In the genomic region with DNA sequence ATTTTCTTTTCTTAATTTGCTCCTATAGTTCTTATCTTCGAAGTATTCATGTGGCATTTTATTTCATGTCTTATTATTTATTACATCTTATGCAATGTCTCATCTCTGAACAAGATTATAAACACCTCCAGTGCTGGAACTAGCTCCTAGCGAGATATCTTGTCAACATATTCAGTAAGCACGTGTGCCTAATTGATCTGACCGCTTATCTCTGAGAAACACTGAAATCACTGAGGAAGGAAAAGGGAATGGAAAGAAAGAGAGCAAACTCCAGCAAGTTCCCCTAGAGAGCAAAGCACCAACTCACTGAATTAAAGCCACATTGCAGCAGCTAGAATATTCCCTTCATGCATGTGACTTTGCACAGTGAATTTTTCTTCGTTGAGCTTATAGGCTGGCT, we compare ENCODE assay signal across 19 cellular contexts.
DNase-seq lines count a peak whose midpoint lies in the region; ATAC-seq, FAIRE-seq and TF ChIP-seq lines count a peak whose summit lies in the region.
"Had no signal": no experiment of that assay in that cellular context is flagged by ENCODE, and none has a peak within 500 bp of the region (broad histone marks: within the 10 kb centered on the region; RNA-seq: fewer than 3 reads in every experiment).

No MANE protein-coding gene starts in this region.

- peaks cover 3% of the 10 kb centered on the region; the same call in 2 of the 3 replicates for H3K9me3 ChIP-seq in GM12878 (replicated peaks; ENCODE audit: control insufficient read depth, insufficient read depth, low read length)
- H3K9me3 ChIP-seq: tibial artery had no signal

- H3K36me3 ChIP-seq in GM12878 (ENCODE audit: control insufficient read depth in 2 of 2, insufficient read depth in 2 of 2, low read length in 1 of 2) = no peaks in the 10 kb centered on the region
- H3K36me3 ChIP-seq: right atrium auricular region, tibial artery had no signal

- WGBS in GM12878 (ENCODE audit: insufficient coverage, insufficient replicate concordance, low lambda C conversion rate, missing lambda C conversion rate) = 62% methylated on average over 5 of the region's 5 CpGs

- no peaks in the 10 kb centered on the region for H3K79me2 ChIP-seq in GM12878 (ENCODE audit: control insufficient read depth, insufficient read depth, low read length)

- peak; percentile 11 for ATAC-seq in GM12878
- no peak for ATAC-seq in foreskin keratinocyte
- no peak for ATAC-seq in GM21367 (IDR thresholded peaks at IDR 0.05; ENCODE audit: unreplicated experiment)

- peaks cover 47% of the 10 kb centered on the region for H3K36me3 Mint-ChIP-seq in activated naive CD4-positive, alpha-beta T cell treated with anti-CD3 and anti-CD28 coated beads, Interleukin-2, amount 10 ng/mL, durations not matched to agents 7 days and 5 days
- H3K36me3 Mint-ChIP-seq in progenitor cell of endocrine pancreas (ENCODE audit: insufficient read depth) = peaks cover 27% of the 10 kb centered on the region

- TF ChIP-seq RAD21 in GM12878 (IDR thresholded peaks at IDR 0.05; ENCODE audit: insufficient read depth, low read depth, low read length) = no peak

- no TSS peak for BruUV-seq in GM12878 (replicated peaks; lab: Mats Ljungman, UMichigan)

- H3K27ac ChIP-seq in GM12878 (ENCODE audit: control insufficient read depth, insufficient read depth) (no peak overlapping the region), foreskin keratinocyte (no peak overlapping the region)
- H3K27ac ChIP-seq: right atrium auricular region had no signal

- H3K4me3 Mint-ChIP-seq in activated naive CD4-positive, alpha-beta T cell treated with anti-CD3 and anti-CD28 coated beads, Interleukin-2, amount 10 ng/mL, durations not matched to agents 7 days and 5 days = no peak overlapping the region
- no peak overlapping the region for H3K4me3 Mint-ChIP-seq in progenitor cell of endocrine pancreas (ENCODE audit: low read depth)

- intact Hi-C loops in GM12878 (cut with micrococcal nuclease; ENCODE audit: unreplicated experiment) = no loop called here

- H3K4me1 Mint-ChIP-seq in activated naive CD4-positive, alpha-beta T cell treated with anti-CD3 and anti-CD28 coated beads, Interleukin-2, amount 10 ng/mL, durations not matched to agents 7 days and 5 days = peaks cover 40% of the 10 kb centered on the region
- peaks cover 13% of the 10 kb centered on the region for H3K4me1 Mint-ChIP-seq in progenitor cell of endocrine pancreas (ENCODE audit: low read depth)

- H3K4me3 ChIP-seq in GM12878 = no peak overlapping the region
- H3K4me3 ChIP-seq: right atrium auricular region, tibial artery had no signal

- no peak overlapping the region for H2AFZ ChIP-seq in GM12878 (ENCODE audit: control insufficient read depth, low read depth, low read length)

- no peak for TF ChIP-seq CTCF in GM12878 (IDR thresholded peaks at IDR 0.05 in 2 of 3, conservative IDR thresholded peaks at IDR 0.05 in 1 of 3; ENCODE audit: control insufficient read depth in 2 of 3, extremely low read depth in 1 of 3, insufficient read depth in 1 of 3, low read depth in 3 of 3, low read length in 3 of 3)
- TF ChIP-seq CTCF in progenitor cell of endocrine pancreas (IDR thresholded peaks at IDR 0.05; ENCODE audit: unreplicated experiment) = no peak
- TF ChIP-seq CTCF in foreskin keratinocyte (conservative IDR thresholded peaks at IDR 0.05) = no peak

- RAD21 ChIA-PET in GM12878 (lab: Charles Lee; ENCODE audit: unreplicated experiment) = interaction anchor here (0.8 kb wide), 1 partner anchor 330 kb away, joined by 3 read pairs; a partner anchor contains a TSS

- H3K4me2 ChIP-seq in GM12878 (ENCODE audit: control insufficient read depth, insufficient read depth) = 0 out of 2 replicates have a peak overlapping the region, but pooled peaks have one; percentile 3
- H3K4me2 ChIP-seq: SK-N-SH had no signal

- H3K9ac ChIP-seq in GM12878 (ENCODE audit: control insufficient read depth, insufficient read depth, low read length) = no peak overlapping the region
- H3K9ac ChIP-seq: SK-N-SH had no signal

- no peaks in the 10 kb centered on the region for H3K27me3 Mint-ChIP-seq in activated naive CD4-positive, alpha-beta T cell treated with anti-CD3 and anti-CD28 coated beads, Interleukin-2, amount 10 ng/mL, durations not matched to agents 7 days and 5 days
- no peaks in the 10 kb centered on the region for H3K27me3 Mint-ChIP-seq in progenitor cell of endocrine pancreas

- no peak for TF ChIP-seq EP300 in GM12878 (IDR thresholded peaks at IDR 0.05; ENCODE audit: borderline replicate concordance in 1 of 2, control insufficient read depth in 1 of 2, low read depth in 2 of 2, low read length in 2 of 2)

- POLR2A ChIA-PET in GM12878 (lab: Charles Lee) = no interaction called here

- TF ChIP-seq POLR2A in GM12878 (IDR thresholded peaks at IDR 0.05; ENCODE audit: low read depth, low read length) = no peak

- CTCF ChIA-PET in activated naive CD4-positive, alpha-beta T cell treated with anti-CD3 and anti-CD28 coated beads, Interleukin-2, amount 10 ng/mL, durations not matched to agents 7 days and 5 days (lab: Charles Lee) = interaction anchor here (1.2 to 1.6 kb wide), 3 partner anchors 12 to 146 kb away, joined by 3 to 5 read pairs (median 4); no protein-coding TSS in a partner anchor
- CTCF ChIA-PET in GM12878 (lab: Yijun Ruan, JAX) = interaction anchor here (0.8 to 1.7 kb wide), 5 partner anchors 9 to 382 kb away, joined by 3 to 6 read pairs (median 5); no protein-coding TSS in a partner anchor

- H3K27ac Mint-ChIP-seq in activated naive CD4-positive, alpha-beta T cell treated with anti-CD3 and anti-CD28 coated beads, Interleukin-2, amount 10 ng/mL, durations not matched to agents 7 days and 5 days = peak overlapping the region; percentile 25
- peak overlapping the region; percentile 9 for H3K27ac Mint-ChIP-seq in progenitor cell of endocrine pancreas
- H3K27ac Mint-ChIP-seq: activated T-helper 2 cell treated with anti-CD3 and anti-CD28 coated beads, Interferon-gamma antibody, Interleukin-2, Interleukin-4, amounts not matched to agents 10 μg/mL and 5 μg/mL and 100 μg/mL, durations not matched to agents 14 hours and 24 hours and 36 hours had no signal

- H3K4me1 ChIP-seq in GM12878 (ENCODE audit: control insufficient read depth, insufficient read depth, low read length) (peaks cover 8% of the 10 kb centered on the region), foreskin keratinocyte (no peaks in the 10 kb centered on the region)
- H3K4me1 ChIP-seq: right atrium auricular region, tibial artery had no signal

- H3K27me3 ChIP-seq in GM12878 (replicated peaks in 1 of 2; ENCODE audit: control insufficient read depth in 2 of 2, insufficient read depth in 2 of 2, low read length in 1 of 2) = no peaks in the 10 kb centered on the region
- peaks cover 4% of the 10 kb centered on the region for H3K27me3 ChIP-seq in foreskin keratinocyte
- H3K27me3 ChIP-seq: right atrium auricular region, tibial artery had no signal

- SMC1A ChIA-PET in GM12878 (lab: Charles Lee; ENCODE audit: uncharacterized antibody, unreplicated experiment) = interaction anchor here (1.7 kb wide), 3 partner anchors 315 to 396 kb away, joined by 4 to 9 read pairs (median 7); a partner anchor contains a TSS

- FAIRE-seq in GM12878 (lab: Jason Lieb, UNC) = no peak
- FAIRE-seq: TTC549 had no signal

- DNase-seq in activated naive CD4-positive, alpha-beta T cell treated with anti-CD3 and anti-CD28 coated beads, Interleukin-2, amount 10 ng/mL, durations not matched to agents 7 days and 5 days = no peak
- no peak for DNase-seq in activated naive CD4-positive, alpha-beta T cell (lab: John Stamatoyannopoulos, UW)
- DNase-seq in KBM-7 = peak; percentile 12
- DNase-seq in GM12878 (ENCODE audit: low read depth, low spot score) = no peak
- no peak for DNase-seq in progenitor cell of endocrine pancreas (ENCODE audit: low spot score, unreplicated experiment)
- no peak for DNase-seq in foreskin keratinocyte
- no peak for DNase-seq in stimulated activated CD8-positive, alpha-beta memory T cell treated with anti-CD3 and anti-CD28 coated beads, Interleukin-4, amount 100 ng/mL, for 48 hours
- DNase-seq: activated CD8-positive, alpha-beta memory T cell treated with anti-CD3 and anti-CD28 coated beads for 24 hours; anterior cingulate cortex; caudate nucleus; GOT3; Karpas-422; occipital lobe; SK-N-SH; tibial artery had no signal

- H4K20me1 ChIP-seq in GM12878 (ENCODE audit: control insufficient read depth, insufficient read depth) = no peaks in the 10 kb centered on the region

- in situ Hi-C loops in KBM-7 (cut with MboI; ENCODE audit: low pct_unique_long_range_greater_than_20kb, low sequenced_read_pairs) = no loop called here
- in situ Hi-C loops in GM12878 (cut with MboI) = no loop called here

- H3K9me3 Mint-ChIP-seq in activated naive CD4-positive, alpha-beta T cell treated with anti-CD3 and anti-CD28 coated beads, Interleukin-2, amount 10 ng/mL, durations not matched to agents 7 days and 5 days = peaks cover 6% of the 10 kb centered on the region
- peaks cover 13% of the 10 kb centered on the region for H3K9me3 Mint-ChIP-seq in progenitor cell of endocrine pancreas (ENCODE audit: low read depth)

TF ChIP-seq in GM12878, 131 proteins besides CTCF, POLR2A, EP300 and RAD21 (continues in another document):
- TF ChIP-seq LARP7 (IDR thresholded peaks at IDR 0.05) (no peak), NFYA (IDR thresholded peaks at IDR 0.05; ENCODE audit: borderline replicate concordance, low read depth, low read length) (no peak), FOXK2 (IDR thresholded peaks at IDR 0.05) (no peak), HCFC1 (IDR thresholded peaks at IDR 0.05; ENCODE audit: low read length) (no peak), TCF3 (IDR thresholded peaks at IDR 0.05; ENCODE audit: borderline replicate concordance, insufficient read depth, low read depth, low read length) (no peak)
- TF ChIP-seq, protein P1, sequence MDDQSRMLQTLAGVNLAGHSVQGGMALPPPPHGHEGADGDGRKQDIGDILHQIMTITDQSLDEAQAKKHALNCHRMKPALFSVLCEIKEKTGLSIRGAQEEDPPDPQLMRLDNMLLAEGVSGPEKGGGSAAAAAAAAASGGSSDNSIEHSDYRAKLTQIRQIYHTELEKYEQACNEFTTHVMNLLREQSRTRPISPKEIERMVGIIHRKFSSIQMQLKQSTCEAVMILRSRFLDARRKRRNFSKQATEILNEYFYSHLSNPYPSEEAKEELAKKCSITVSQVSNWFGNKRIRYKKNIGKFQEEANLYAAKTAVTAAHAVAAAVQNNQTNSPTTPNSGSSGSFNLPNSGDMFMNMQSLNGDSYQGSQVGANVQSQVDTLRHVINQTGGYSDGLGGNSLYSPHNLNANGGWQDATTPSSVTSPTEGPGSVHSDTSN (IDR thresholded peaks at IDR 0.05; ENCODE audit: insufficient replicate concordance, low read depth, low read length) = no peak
